ENCODE assay signal across 8 cellular contexts in the genomic region with DNA sequence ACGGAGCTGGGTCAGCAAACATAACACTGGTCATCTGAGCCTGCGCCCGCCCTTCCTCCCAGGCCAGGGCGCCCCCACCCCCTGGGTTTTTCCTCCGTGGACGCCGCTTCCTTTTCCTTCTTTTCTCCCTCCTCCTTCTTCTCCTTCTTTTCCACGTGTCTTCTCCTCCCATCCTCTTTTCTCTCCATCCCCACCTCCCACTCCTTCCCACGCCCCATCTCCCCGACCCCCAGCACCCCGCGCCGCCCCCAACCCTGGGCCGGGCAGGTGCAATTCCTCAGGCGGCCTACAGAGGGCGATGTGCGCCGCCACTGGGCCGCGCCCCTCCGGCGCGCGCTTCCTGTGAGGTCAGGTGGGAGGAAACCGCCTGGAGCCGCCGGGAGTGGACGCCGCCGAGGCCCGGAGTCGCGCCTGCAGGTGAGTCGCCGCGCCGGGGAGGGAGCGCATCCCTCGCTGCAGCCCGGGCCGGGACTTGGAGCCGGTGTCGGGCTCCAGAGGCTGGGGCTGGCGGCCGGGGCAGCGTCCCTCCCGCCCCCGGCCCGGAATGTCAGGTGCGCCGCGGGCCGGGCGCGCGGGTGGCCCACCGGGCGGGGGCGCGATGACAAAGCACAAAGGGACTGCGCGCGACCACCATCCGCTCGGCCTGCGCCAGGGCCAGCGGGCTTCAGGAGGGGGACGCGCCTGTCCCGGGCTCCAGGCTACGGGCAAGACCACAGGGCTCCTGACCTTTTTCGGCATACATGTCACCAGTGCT. TPM values are rescaled to one million over a fixed set of nuclear protein-coding genes. Genes with fewer than 3 reads are reported as not detected.
A peak's percentile ranks its signal among the peaks of the same experiment; 100 is the strongest.
DNase-seq lines count a peak whose midpoint lies in the region; ATAC-seq lines count a peak whose summit lies in the region.

FAM241B (plus strand) TSS at position 351 of the 754 bp plus-strand sequence. CDS start 1,497 bp downstream, outside the sequence.

- intact Hi-C loops in activated CD4-positive, alpha-beta memory T cell treated with anti-CD3 and anti-CD28 coated beads for 36 hours (cut with micrococcal nuclease), result loop anchor here (5.0 kb wide), 2 partner anchors 203 to 223 kb away; no protein-coding TSS in a partner anchor

- no peaks in the 10 kb centered on the region for H3K9me3 ChIP-seq in mesodermal cell (ENCODE audit: control insufficient read depth, low read length)

- peak within 1 kb of the TSS; percentile 67 for H3K4me3 Mint-ChIP-seq in activated CD4-positive, alpha-beta memory T cell treated with anti-CD3 and anti-CD28 coated beads for 36 hours

- H3K4me3 ChIP-seq in mesodermal cell (ENCODE audit: extremely low read depth, insufficient read depth, low read length, poor library complexity, severe bottlenecking), result peak within 1 kb of the TSS; percentile 52

- no peaks in the 10 kb centered on the region for H3K9me3 Mint-ChIP-seq in activated CD4-positive, alpha-beta memory T cell treated with anti-CD3 and anti-CD28 coated beads for 36 hours

- WGBS in mesodermal cell (ENCODE audit: insufficient coverage in 2 of 2), 2 experiments, result 4% methylated on average over 44 to 67 of the region's 72 CpGs

- DNase-seq in NCI-H1694 treated with DMSO at 0.1 percent for 48 hours (lab: John Stamatoyannopoulos, UW), result peak; percentile 17
- no peak for DNase-seq in NCI-H1694 (lab: John Stamatoyannopoulos, UW)
- peak; percentile 80 for DNase-seq in NCI-H146 (lab: John Stamatoyannopoulos, UW)
- peak; percentile 87 for DNase-seq in activated CD4-positive, alpha-beta memory T cell treated with anti-CD3 and anti-CD28 coated beads for 36 hours
- peak; percentile 87 for DNase-seq in ecto neural progenitor cell (ENCODE audit: low spot score)
- DNase-seq in stimulated activated CD8-positive, alpha-beta memory T cell treated with anti-CD3 and anti-CD28 coated beads, Interleukin-15, amount 100 ng/mL, for 4 hours (ENCODE audit: low read depth in 2 of 2), result peak; percentile 31 to 45

- no peak within 1 kb of the TSS for H3K27ac Mint-ChIP-seq in activated CD4-positive, alpha-beta memory T cell treated with anti-CD3 and anti-CD28 coated beads for 36 hours

- CTCF ChIA-PET in activated CD4-positive, alpha-beta memory T cell treated with anti-CD3 and anti-CD28 coated beads for 36 hours (lab: Charles Lee), result interaction anchor here (0.8 to 2.7 kb wide), 11 partner anchors 8 to 222 kb away, joined by 3 to 22 read pairs (median 5); no protein-coding TSS in a partner anchor

- no peaks in the 10 kb centered on the region for H3K4me1 ChIP-seq in mesodermal cell (ENCODE audit: control insufficient read depth, insufficient read depth, low read length, poor library complexity, severe bottlenecking)

- ATAC-seq in GM19455 (IDR thresholded peaks at IDR 0.05; ENCODE audit: unreplicated experiment), result no peak

- H3K36me3 ChIP-seq in mesodermal cell (ENCODE audit: control insufficient read depth, insufficient read depth, low read length), result no peaks in the 10 kb centered on the region

- peaks cover 6% of the 10 kb centered on the region for H3K36me3 Mint-ChIP-seq in activated CD4-positive, alpha-beta memory T cell treated with anti-CD3 and anti-CD28 coated beads for 36 hours

- H3K27ac ChIP-seq in mesodermal cell (ENCODE audit: low read depth, low read length, severe bottlenecking), result no peak within 1 kb of the TSS

- no peaks in the 10 kb centered on the region for H3K27me3 Mint-ChIP-seq in activated CD4-positive, alpha-beta memory T cell treated with anti-CD3 and anti-CD28 coated beads for 36 hours

- peaks cover 5% of the 10 kb centered on the region for H3K4me1 Mint-ChIP-seq in activated CD4-positive, alpha-beta memory T cell treated with anti-CD3 and anti-CD28 coated beads for 36 hours (ENCODE audit: low read depth)

- POLR2A ChIA-PET in activated CD4-positive, alpha-beta memory T cell treated with anti-CD3 and anti-CD28 coated beads for 36 hours (lab: Charles Lee), result no interaction called here

RNA-seq across cellular contexts. Expression of gene FAM241B, which starts in this region (rescaled TPM):
- total RNA-seq in activated CD4-positive, alpha-beta memory T cell treated with anti-CD3 and anti-CD28 coated beads for 36 hours, result 10 to 100 TPM; 10.9 to 11.8 TPM
- polyA plus RNA-seq in mesodermal cell (2013, experiment 1 of 2), result 3.8 TPM
- polyA plus RNA-seq in mesodermal cell (2013, experiment 2 of 2), result 3.1 TPM
